14 cellular contexts compared by ENCODE assay signal in genomic region chr20:54049156-54049555, GRCh38. TPM values are rescaled to one million over a fixed set of nuclear protein-coding genes. Genes with fewer than 3 reads are reported as not detected.
DNase-seq lines count a peak whose midpoint lies in the region; ATAC-seq and TF ChIP-seq lines count a peak whose summit lies in the region.
"Had no signal": no experiment of that assay in that cellular context is flagged by ENCODE, and none has a peak within 500 bp of the region (broad histone marks: within the 10 kb centered on the region; RNA-seq: fewer than 3 reads in every experiment).

No MANE protein-coding gene starts in this region.

- no peaks in the 10 kb centered on the region for H3K36me3 ChIP-seq in ascending aorta
- H3K36me3 ChIP-seq in thoracic aorta: no peaks in the 10 kb centered on the region
- no peaks in the 10 kb centered on the region for H3K36me3 ChIP-seq in hepatocyte (replicated peaks; ENCODE audit: insufficient read depth, low read depth)
- H3K36me3 ChIP-seq: BLaER1 treated with 17β-estradiol and CSF1 and Interleukin-3, amounts not matched to agents 10 nM and 100 nM had no signal

- H3K27me3 ChIP-seq in ascending aorta (no peaks in the 10 kb centered on the region), thoracic aorta (replicated peaks; ENCODE audit: insufficient read depth) (no peaks in the 10 kb centered on the region), hepatocyte (no peaks in the 10 kb centered on the region)
- H3K27me3 ChIP-seq: BLaER1 treated with 17β-estradiol and CSF1 and Interleukin-3, amounts not matched to agents 10 nM and 100 nM had no signal

- H3K4me1 ChIP-seq in ascending aorta (peaks cover 0 to 2% of the 10 kb centered on the region in 2 donors), thoracic aorta (ENCODE audit: control insufficient read depth in 1 of 2, low read depth in 2 of 2) (peaks cover 7 to 25% of the 10 kb centered on the region in 2 donors), hepatocyte (ENCODE audit: insufficient read depth) (no peaks in the 10 kb centered on the region)

- no peak overlapping the region for H2AFZ ChIP-seq in hepatocyte

- no peaks in the 10 kb centered on the region for H3K9me2 ChIP-seq in hepatocyte (replicated peaks; ENCODE audit: insufficient read depth)

- H4K20me1 ChIP-seq in hepatocyte (ENCODE audit: insufficient read depth, poor library complexity, severe bottlenecking): no peaks in the 10 kb centered on the region
- H4K20me1 ChIP-seq: BLaER1 treated with 17β-estradiol and CSF1 and Interleukin-3, amounts not matched to agents 10 nM and 100 nM had no signal

- peak; percentile 58 for DNase-seq in AG10803 (ENCODE audit: low read depth)
- DNase-seq in ascending aorta (ENCODE audit: low spot score in 2 of 2): no peak
- DNase-seq in fibroblast of mammary gland (ENCODE audit: low read depth): peak; percentile 28
- DNase-seq in thoracic aorta (ENCODE audit: low spot score): no peak
- no peak for DNase-seq in hepatocyte (ENCODE audit: low spot score)
- DNase-seq in SW480 (ENCODE audit: low spot score): no peak
- no peak for DNase-seq in NCI-H510A treated with DMSO at 0.1 percent for 48 hours (lab: John Stamatoyannopoulos, UW)
- DNase-seq: CD4-positive, CD25-positive, alpha-beta regulatory T cell; DMS79; EL; HCEC 1CT had no signal

- H3K79me2 ChIP-seq in hepatocyte: no peaks in the 10 kb centered on the region

- H3K27ac ChIP-seq in ascending aorta: peak overlapping the region; percentile 76 to 77
- peak overlapping the region; percentile 66 to 76 for H3K27ac ChIP-seq in thoracic aorta
- no peak overlapping the region for H3K27ac ChIP-seq in hepatocyte
- H3K27ac ChIP-seq: 22Rv1; BLaER1 treated with 17β-estradiol and CSF1 and Interleukin-3, amounts not matched to agents 10 nM and 100 nM had no signal

- H3K9me3 ChIP-seq in ascending aorta (peaks cover 0 to 6% of the 10 kb centered on the region in 2 donors), thoracic aorta (no peaks in the 10 kb centered on the region), hepatocyte (ENCODE audit: low read depth) (no peaks in the 10 kb centered on the region)

- ATAC-seq in thoracic aorta (ENCODE audit: insufficient number of reproducible peaks, low FRiP score, low read depth): no peak

- 82% methylated on average over 2 of the region's 2 CpGs for WGBS in hepatocyte (ENCODE audit: low lambda C conversion rate, missing lambda C conversion rate)

- H3K4me3 ChIP-seq in AG10803 (ENCODE audit: low read length) (no peak overlapping the region), ascending aorta (no peak overlapping the region), fibroblast of mammary gland (ENCODE audit: control insufficient read depth, low read depth, low read length) (no peak overlapping the region), thoracic aorta (no peak overlapping the region), hepatocyte (no peak overlapping the region)
- H3K4me3 ChIP-seq: BLaER1 treated with 17β-estradiol and CSF1 and Interleukin-3, amounts not matched to agents 10 nM and 100 nM had no signal

- TF ChIP-seq CTCF in AG10803 (conservative IDR thresholded peaks at IDR 0.05; ENCODE audit: low read length): no peak
- TF ChIP-seq CTCF in ascending aorta (IDR thresholded peaks at IDR 0.05): no peak
- no peak for TF ChIP-seq CTCF in fibroblast of mammary gland (conservative IDR thresholded peaks at IDR 0.05; ENCODE audit: control insufficient read depth, insufficient read depth, low read depth, low read length)
- TF ChIP-seq CTCF in thoracic aorta (IDR thresholded peaks at IDR 0.05): no peak
- TF ChIP-seq CTCF in hepatocyte (IDR thresholded peaks at IDR 0.05; ENCODE audit: poor library complexity): no peak

- intact Hi-C loops in ascending aorta (cut with DNase I): loop anchor here (5.0 to 10.0 kb wide), 2 partner anchors 158 to 214 kb away; partner anchors contain the start of gene PFDN4

- no peak overlapping the region for H3K4me2 ChIP-seq in hepatocyte
- H3K4me2 ChIP-seq: BLaER1 treated with 17β-estradiol and CSF1 and Interleukin-3, amounts not matched to agents 10 nM and 100 nM had no signal

RNA-seq across cellular contexts. Expression of gene BCAS1, which starts 21.2 kb away (rescaled TPM):
- total RNA-seq in ascending aorta: not detected
- 1 to 10 TPM in 1 of 2 donors, under 1 TPM in 1; under 0.01 to 3.6 TPM for total RNA-seq in thoracic aorta
- 7.4 and 9.8 TPM in 2 replicates for total RNA-seq in hepatocyte
- polyA plus RNA-seq in hepatocyte: 4.9 and 5.1 TPM in 2 replicates
- total RNA-seq: H4 had no signal

Comparison
In these comparisons a context has a peak if more than half of its experiments do, and no peak if none do; other contexts are left out.
1. DNase-seq: peak in AG10803 (single experiment) and fibroblast of mammary gland (single experiment); none in ascending aorta (0 of 2), thoracic aorta (single experiment), hepatocyte (single experiment), SW480 (single experiment) and NCI-H510A treated with DMSO at 0.1 percent for 48 hours (single experiment).